Comparison of ENCODE assay signal across 8 cellular contexts in the genomic region with DNA sequence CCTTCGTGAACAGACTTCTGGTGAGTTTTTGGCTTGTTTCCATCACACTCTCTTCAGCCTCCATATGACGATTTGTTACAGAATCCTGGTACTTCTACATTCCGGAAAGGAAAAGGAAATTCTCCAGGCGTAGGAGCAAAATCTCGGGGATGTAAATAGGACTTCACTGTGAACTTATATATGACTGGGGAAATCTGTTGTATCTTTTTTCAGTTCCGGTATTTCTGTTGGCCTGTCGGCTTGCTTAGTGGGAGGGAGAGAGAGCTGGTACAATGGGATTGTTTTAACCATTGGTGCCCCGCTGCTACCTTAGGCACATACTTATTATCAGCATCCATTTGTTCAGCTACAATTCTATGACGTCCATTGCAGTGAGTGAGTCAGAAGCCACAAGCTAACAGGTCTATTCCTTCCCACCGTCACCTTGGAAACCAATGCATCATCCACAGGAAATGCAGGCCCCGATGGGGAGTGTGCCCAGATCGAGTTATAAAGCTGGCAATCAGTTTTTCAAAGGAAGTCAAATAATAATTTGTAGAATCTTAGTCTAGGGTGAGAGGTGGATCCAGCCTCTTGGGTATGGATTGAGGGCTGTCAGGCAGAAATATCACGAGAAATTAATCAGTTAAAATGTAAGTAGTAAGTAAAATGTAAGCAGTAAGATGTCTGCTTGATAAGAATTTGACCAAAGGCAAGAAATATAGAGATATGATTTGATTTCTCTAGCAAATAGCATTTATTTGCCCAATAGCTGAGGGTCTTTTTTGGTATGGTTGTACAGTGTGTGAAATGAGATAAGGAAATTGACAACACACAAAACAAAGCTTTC.
DNase-seq lines count a peak whose midpoint lies in the region; ATAC-seq, FAIRE-seq and TF ChIP-seq lines count a peak whose summit lies in the region.

No MANE protein-coding gene starts in this region.

- H3K9me3 ChIP-seq in hepatocyte (ENCODE audit: low read depth) = no peaks in the 10 kb centered on the region

- no peaks in the 10 kb centered on the region for H4K20me1 ChIP-seq in hepatocyte (ENCODE audit: insufficient read depth, poor library complexity, severe bottlenecking)

- ATAC-seq in HG02884 (IDR thresholded peaks at IDR 0.05; ENCODE audit: unreplicated experiment) (no peak), HG03280 (IDR thresholded peaks at IDR 0.05; ENCODE audit: unreplicated experiment) (no peak)

- no peak overlapping the region for H3K4me2 ChIP-seq in hepatocyte

- H3K27me3 Mint-ChIP-seq in activated naive CD4-positive, alpha-beta T cell treated with anti-CD3 and anti-CD28 coated beads, Interleukin-2, amount 50 U/mL, for 24 hours = no peaks in the 10 kb centered on the region

- peaks cover 62% of the 10 kb centered on the region for H3K4me1 Mint-ChIP-seq in activated naive CD4-positive, alpha-beta T cell treated with anti-CD3 and anti-CD28 coated beads, Interleukin-2, amount 50 U/mL, for 24 hours

- TF ChIP-seq CTCF in hepatocyte (IDR thresholded peaks at IDR 0.05; ENCODE audit: poor library complexity) = no peak

- H3K9me3 Mint-ChIP-seq in activated naive CD4-positive, alpha-beta T cell treated with anti-CD3 and anti-CD28 coated beads, Interleukin-2, amount 50 U/mL, for 24 hours = no peaks in the 10 kb centered on the region

- no peaks in the 10 kb centered on the region for H3K36me3 Mint-ChIP-seq in activated naive CD4-positive, alpha-beta T cell treated with anti-CD3 and anti-CD28 coated beads, Interleukin-2, amount 50 U/mL, for 24 hours

- no peak overlapping the region for H3K27ac ChIP-seq in hepatocyte

- H3K79me2 ChIP-seq in hepatocyte = no peaks in the 10 kb centered on the region

- no peak for FAIRE-seq in GM12892 (lab: Jason Lieb, UNC)

- peak overlapping the region; percentile 98 for H3K27ac Mint-ChIP-seq in activated naive CD4-positive, alpha-beta T cell treated with anti-CD3 and anti-CD28 coated beads, Interleukin-2, amount 50 U/mL, for 24 hours

- WGBS in hepatocyte (ENCODE audit: low lambda C conversion rate, missing lambda C conversion rate) = 78% methylated on average over 13 of the region's 13 CpGs

- H3K27me3 ChIP-seq in hepatocyte = no peaks in the 10 kb centered on the region

- no peaks in the 10 kb centered on the region for H3K36me3 ChIP-seq in hepatocyte (replicated peaks; ENCODE audit: insufficient read depth, low read depth)

- H3K9me2 ChIP-seq in hepatocyte (replicated peaks; ENCODE audit: insufficient read depth) = no peaks in the 10 kb centered on the region

- no peak for TF ChIP-seq POLR2A in GM12892 (IDR thresholded peaks at IDR 0.05; ENCODE audit: low read depth, low read length)

- H2AFZ ChIP-seq in hepatocyte = no peak overlapping the region

- no peak overlapping the region for H3K4me3 ChIP-seq in hepatocyte

- DNase-seq in GM03348 (ENCODE audit: low spot score) = peak; percentile 85
- DNase-seq in SHP77 (lab: John Stamatoyannopoulos, UW) = peak; percentile 75 to 82
- peak; percentile 18 for DNase-seq in hepatocyte (ENCODE audit: low spot score)
- peak; percentile 83 for DNase-seq in stimulated activated CD4-positive, alpha-beta T cell treated with anti-CD3 and anti-CD28 coated beads, Interleukin-1b, Interleukin-23, amount 100 ng/mL, for 48 hours
- DNase-seq in GM12892 (ENCODE audit: insufficient read length) = no peak

- H3K4me1 ChIP-seq in hepatocyte (ENCODE audit: insufficient read depth) = no peaks in the 10 kb centered on the region

- H3K4me3 Mint-ChIP-seq in activated naive CD4-positive, alpha-beta T cell treated with anti-CD3 and anti-CD28 coated beads, Interleukin-2, amount 50 U/mL, for 24 hours = peak overlapping the region; percentile 83
